In the genomic region with DNA sequence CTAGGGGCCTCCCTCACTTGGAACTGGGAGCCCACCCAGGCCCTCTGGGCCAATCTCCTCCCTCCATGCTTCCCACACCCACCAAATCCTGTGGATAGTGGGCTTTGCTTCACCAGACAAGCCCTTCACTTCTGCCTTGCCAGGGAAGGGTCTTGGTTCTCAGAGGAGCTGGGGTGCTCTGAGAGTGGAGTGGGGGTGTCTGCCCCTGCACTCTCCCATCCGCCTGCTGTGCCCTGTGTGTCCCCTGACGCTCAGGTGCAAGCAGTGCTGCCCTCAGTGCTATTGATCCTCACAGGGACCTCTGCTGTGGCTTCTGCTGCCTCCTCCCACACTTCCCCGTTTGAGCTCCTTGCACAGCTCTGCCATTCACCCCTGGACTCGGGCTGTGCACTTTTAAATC, we compare ENCODE assay signal across 15 cellular contexts.
DNase-seq lines count a peak whose midpoint lies in the region; ATAC-seq and TF ChIP-seq lines count a peak whose summit lies in the region.
"Had no signal": no experiment of that assay in that cellular context is flagged by ENCODE, and none has a peak within 500 bp of the region (broad histone marks: within the 10 kb centered on the region; RNA-seq: fewer than 3 reads in every experiment).

No MANE protein-coding gene starts in this region.

- TF ChIP-seq CTCF in WTC11 (IDR thresholded peaks at IDR 0.05) (no peak), lower lobe of right lung (IDR thresholded peaks at IDR 0.05) (no peak)

- H3K4me3 ChIP-seq in lower lobe of right lung: no peak overlapping the region
- H3K4me3 ChIP-seq: A549, BLaER1 had no signal

- H3K9me3 ChIP-seq in T-helper 17 cell (ENCODE audit: control insufficient read depth, low read length, poor library complexity, severe bottlenecking) (no peaks in the 10 kb centered on the region), lower lobe of right lung (no peaks in the 10 kb centered on the region)
- H3K9me3 ChIP-seq: A549, BLaER1 had no signal

- H3K27ac ChIP-seq in lower lobe of right lung: no peak overlapping the region
- H3K27ac ChIP-seq: A549, BLaER1, HL-60 had no signal

- ATAC-seq in T-helper 17 cell (no peak), WTC11 (no peak), lower lobe of right lung (no peak)
- ATAC-seq: A549 had no signal

- H3K27ac Mint-ChIP-seq in T-helper 17 cell (no peak overlapping the region), WTC11 (no peak overlapping the region)
- H3K27ac Mint-ChIP-seq: CD8-positive, alpha-beta memory T cell had no signal

- no peaks in the 10 kb centered on the region for H3K36me3 ChIP-seq in lower lobe of right lung
- H3K36me3 ChIP-seq: BLaER1 had no signal

- peak overlapping the region; percentile 55 for H3K4me3 Mint-ChIP-seq in T-helper 17 cell
- no peak overlapping the region for H3K4me3 Mint-ChIP-seq in WTC11

- CTCF ChIA-PET in WTC11 (lab: Charles Lee): no interaction called here

- H3K36me3 Mint-ChIP-seq in T-helper 17 cell (ENCODE audit: low read depth) (peaks cover 2% of the 10 kb centered on the region), WTC11 (no peaks in the 10 kb centered on the region)
- H3K36me3 Mint-ChIP-seq: CD8-positive, alpha-beta memory T cell had no signal

- no peaks in the 10 kb centered on the region; the same call in 1 of the 2 replicates for H3K9me3 Mint-ChIP-seq in WTC11

- H3K4me1 ChIP-seq in lower lobe of right lung: peaks cover 5% of the 10 kb centered on the region
- H3K4me1 ChIP-seq: A549, BLaER1, Caco-2 had no signal

- H3K4me1 Mint-ChIP-seq in T-helper 17 cell: peaks cover 5% of the 10 kb centered on the region
- no peaks in the 10 kb centered on the region for H3K4me1 Mint-ChIP-seq in WTC11

- POLR2A ChIA-PET in WTC11 (lab: Charles Lee): no interaction called here

- no peak for DNase-seq in T-helper 17 cell
- peak; percentile 8 for DNase-seq in WTC11 (ENCODE audit: low spot score)
- DNase-seq in lower lobe of right lung: peak; percentile 20
- peak; percentile 34 for DNase-seq in posterior vena cava (ENCODE audit: low spot score)
- DNase-seq in hypothalamus (lab: John Stamatoyannopoulos, UW): no peak
- no peak for DNase-seq in AML-193 (lab: John Stamatoyannopoulos, UW)
- no peak for DNase-seq in NCI-H2227 (lab: John Stamatoyannopoulos, UW; ENCODE audit: unreplicated experiment)
- DNase-seq: Caco-2, DND-41, GDM1, HCEC 1CT had no signal

- intact Hi-C loops in lower lobe of right lung (cut with DNase I) (no loop called here), posterior vena cava (cut with DNase I) (no loop called here)

- peaks cover 38% of the 10 kb centered on the region for H3K27me3 ChIP-seq in lower lobe of right lung (ENCODE audit: low read depth)

- H3K27me3 Mint-ChIP-seq in T-helper 17 cell: peaks cover 34% of the 10 kb centered on the region
- H3K27me3 Mint-ChIP-seq in WTC11 (ENCODE audit: low read depth): peaks cover 36% of the 10 kb centered on the region

TF ChIP-seq in WTC11, 78 proteins besides CTCF, POLR2A, EP300 and RAD21:
- TF ChIP-seq ZNF263 (CRISPR knock-in tag; IDR thresholded peaks at IDR 0.05; ENCODE audit: low read depth) (no peak), TP53 (CRISPR knock-in tag; IDR thresholded peaks at IDR 0.05) (no peak), NR2C2 (CRISPR knock-in tag; IDR thresholded peaks at IDR 0.05) (no peak), GRHL2 (CRISPR knock-in tag; IDR thresholded peaks at IDR 0.05; ENCODE audit: insufficient replicate concordance, severe bottlenecking) (no peak), ZBTB21 (CRISPR knock-in tag; IDR thresholded peaks at IDR 0.05; ENCODE audit: borderline replicate concordance) (no peak), NR3C1 (CRISPR knock-in tag; conservative IDR thresholded peaks at IDR 0.05; ENCODE audit: low read depth) (no peak), TCF7 (CRISPR knock-in tag; IDR thresholded peaks at IDR 0.05; ENCODE audit: low read depth) (no peak)
- TF ChIP-seq, protein P1, sequence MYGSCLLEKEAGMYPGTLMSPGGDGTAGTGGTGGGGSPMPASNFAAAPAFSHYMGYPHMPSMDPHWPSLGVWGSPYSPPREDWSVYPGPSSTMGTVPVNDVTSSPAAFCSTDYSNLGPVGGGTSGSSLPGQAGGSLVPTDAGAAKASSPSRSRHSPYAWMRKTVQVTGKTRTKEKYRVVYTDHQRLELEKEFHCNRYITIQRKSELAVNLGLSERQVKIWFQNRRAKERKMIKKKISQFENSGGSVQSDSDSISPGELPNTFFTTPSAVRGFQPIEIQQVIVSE (CRISPR knock-in tag; IDR thresholded peaks at IDR 0.05; ENCODE audit: borderline replicate concordance): no peak
- TF ChIP-seq, protein P2, sequence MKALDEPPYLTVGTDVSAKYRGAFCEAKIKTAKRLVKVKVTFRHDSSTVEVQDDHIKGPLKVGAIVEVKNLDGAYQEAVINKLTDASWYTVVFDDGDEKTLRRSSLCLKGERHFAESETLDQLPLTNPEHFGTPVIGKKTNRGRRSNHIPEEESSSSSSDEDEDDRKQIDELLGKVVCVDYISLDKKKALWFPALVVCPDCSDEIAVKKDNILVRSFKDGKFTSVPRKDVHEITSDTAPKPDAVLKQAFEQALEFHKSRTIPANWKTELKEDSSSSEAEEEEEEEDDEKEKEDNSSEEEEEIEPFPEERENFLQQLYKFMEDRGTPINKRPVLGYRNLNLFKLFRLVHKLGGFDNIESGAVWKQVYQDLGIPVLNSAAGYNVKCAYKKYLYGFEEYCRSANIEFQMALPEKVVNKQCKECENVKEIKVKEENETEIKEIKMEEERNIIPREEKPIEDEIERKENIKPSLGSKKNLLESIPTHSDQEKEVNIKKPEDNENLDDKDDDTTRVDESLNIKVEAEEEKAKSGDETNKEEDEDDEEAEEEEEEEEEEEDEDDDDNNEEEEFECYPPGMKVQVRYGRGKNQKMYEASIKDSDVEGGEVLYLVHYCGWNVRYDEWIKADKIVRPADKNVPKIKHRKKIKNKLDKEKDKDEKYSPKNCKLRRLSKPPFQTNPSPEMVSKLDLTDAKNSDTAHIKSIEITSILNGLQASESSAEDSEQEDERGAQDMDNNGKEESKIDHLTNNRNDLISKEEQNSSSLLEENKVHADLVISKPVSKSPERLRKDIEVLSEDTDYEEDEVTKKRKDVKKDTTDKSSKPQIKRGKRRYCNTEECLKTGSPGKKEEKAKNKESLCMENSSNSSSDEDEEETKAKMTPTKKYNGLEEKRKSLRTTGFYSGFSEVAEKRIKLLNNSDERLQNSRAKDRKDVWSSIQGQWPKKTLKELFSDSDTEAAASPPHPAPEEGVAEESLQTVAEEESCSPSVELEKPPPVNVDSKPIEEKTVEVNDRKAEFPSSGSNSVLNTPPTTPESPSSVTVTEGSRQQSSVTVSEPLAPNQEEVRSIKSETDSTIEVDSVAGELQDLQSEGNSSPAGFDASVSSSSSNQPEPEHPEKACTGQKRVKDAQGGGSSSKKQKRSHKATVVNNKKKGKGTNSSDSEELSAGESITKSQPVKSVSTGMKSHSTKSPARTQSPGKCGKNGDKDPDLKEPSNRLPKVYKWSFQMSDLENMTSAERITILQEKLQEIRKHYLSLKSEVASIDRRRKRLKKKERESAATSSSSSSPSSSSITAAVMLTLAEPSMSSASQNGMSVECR (CRISPR knock-in tag; IDR thresholded peaks at IDR 0.05; ENCODE audit: borderline replicate concordance): no peak
- TF ChIP-seq, protein P3, sequence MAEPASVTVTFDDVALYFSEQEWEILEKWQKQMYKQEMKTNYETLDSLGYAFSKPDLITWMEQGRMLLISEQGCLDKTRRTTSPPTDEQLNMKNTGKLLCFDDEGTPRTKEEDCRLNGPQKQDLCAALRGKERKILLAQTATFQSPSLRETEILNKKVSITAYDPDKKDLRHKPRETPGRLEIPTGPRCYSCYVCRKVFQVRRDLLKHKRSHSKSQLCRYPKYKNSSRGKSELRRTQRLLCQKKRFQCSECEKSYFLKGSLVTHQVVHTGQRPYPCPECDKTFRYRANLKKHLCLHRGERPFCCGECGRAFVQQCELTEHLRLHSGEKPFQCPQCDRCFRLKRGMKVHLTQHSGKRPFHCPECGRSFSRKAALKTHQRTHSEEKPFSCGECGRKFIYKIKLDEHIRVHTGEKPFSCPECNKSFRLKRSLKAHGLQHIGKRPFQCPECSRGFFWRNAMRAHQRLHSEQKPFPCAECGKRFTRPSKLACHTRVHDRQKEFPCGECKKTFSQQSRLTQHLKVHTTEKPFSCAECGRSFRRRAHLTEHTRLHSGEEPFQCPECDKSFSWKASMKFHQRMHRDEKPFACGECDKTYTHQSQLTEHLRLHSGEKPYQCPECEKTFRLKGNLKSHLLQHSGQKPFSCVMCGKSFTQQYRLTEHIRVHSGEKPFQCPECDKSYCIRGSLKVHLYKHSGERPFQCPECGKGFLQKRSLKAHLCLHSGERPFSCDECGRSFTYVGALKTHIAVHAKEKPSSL (CRISPR knock-in tag; conservative IDR thresholded peaks at IDR 0.05): no peak
- TF ChIP-seq, protein P4, sequence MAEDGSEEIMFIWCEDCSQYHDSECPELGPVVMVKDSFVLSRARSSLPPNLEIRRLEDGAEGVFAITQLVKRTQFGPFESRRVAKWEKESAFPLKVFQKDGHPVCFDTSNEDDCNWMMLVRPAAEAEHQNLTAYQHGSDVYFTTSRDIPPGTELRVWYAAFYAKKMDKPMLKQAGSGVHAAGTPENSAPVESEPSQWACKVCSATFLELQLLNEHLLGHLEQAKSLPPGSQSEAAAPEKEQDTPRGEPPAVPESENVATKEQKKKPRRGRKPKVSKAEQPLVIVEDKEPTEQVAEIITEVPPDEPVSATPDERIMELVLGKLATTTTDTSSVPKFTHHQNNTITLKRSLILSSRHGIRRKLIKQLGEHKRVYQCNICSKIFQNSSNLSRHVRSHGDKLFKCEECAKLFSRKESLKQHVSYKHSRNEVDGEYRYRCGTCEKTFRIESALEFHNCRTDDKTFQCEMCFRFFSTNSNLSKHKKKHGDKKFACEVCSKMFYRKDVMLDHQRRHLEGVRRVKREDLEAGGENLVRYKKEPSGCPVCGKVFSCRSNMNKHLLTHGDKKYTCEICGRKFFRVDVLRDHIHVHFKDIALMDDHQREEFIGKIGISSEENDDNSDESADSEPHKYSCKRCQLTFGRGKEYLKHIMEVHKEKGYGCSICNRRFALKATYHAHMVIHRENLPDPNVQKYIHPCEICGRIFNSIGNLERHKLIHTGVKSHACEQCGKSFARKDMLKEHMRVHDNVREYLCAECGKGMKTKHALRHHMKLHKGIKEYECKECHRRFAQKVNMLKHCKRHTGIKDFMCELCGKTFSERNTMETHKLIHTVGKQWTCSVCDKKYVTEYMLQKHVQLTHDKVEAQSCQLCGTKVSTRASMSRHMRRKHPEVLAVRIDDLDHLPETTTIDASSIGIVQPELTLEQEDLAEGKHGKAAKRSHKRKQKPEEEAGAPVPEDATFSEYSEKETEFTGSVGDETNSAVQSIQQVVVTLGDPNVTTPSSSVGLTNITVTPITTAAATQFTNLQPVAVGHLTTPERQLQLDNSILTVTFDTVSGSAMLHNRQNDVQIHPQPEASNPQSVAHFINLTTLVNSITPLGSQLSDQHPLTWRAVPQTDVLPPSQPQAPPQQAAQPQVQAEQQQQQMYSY (CRISPR knock-in tag; IDR thresholded peaks at IDR 0.05): no peak

Comparison
In these comparisons a context has a peak if more than half of its experiments do, and no peak if none do; other contexts are left out.
1. DNase-seq: peak in WTC11 (single experiment), lower lobe of right lung (single experiment) and posterior vena cava (single experiment); none in T-helper 17 cell (0 of 3), hypothalamus (0 of 51), AML-193 (0 of 2) and NCI-H2227 (single experiment).